In the genomic region with DNA sequence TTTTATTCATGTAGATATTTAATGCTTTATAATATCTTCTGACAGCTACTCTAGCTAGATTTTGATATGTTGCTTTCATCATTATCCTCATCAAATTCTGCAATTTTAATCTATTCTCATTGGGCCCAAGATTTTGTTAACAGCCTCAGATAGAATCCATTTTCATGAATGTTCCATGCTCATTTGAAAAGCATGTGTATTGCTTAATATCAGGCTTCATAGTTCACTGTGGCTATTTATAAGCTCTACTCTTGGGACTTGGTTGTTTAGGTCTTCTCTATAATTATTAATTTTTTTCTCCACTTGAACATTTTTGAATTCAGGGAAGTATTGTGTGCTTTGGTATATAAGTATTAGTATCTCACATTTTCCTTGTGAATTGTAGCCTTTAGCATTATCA, we compare ENCODE assay signal across 1 cellular context.
TF ChIP-seq lines count a peak whose summit lies in the region.

No MANE protein-coding gene starts in this region.

TF ChIP-seq in IMR-90, 13 proteins besides CTCF, POLR2A, EP300 and RAD21 (continued from another document):
- no peak for TF ChIP-seq MAFK (IDR thresholded peaks at IDR 0.05; ENCODE audit: low read depth, low read length)
